In genomic region chr1:3775498-3776230, GRCh38 we compare ENCODE assay signal across 1 cellular context.
A peak's percentile ranks its signal among the peaks of the same experiment; 100 is the strongest.
TF ChIP-seq lines count a peak whose summit lies in the region.

No MANE protein-coding gene starts in this region.

TF ChIP-seq in A549, 52 proteins besides CTCF, POLR2A, EP300 and RAD21 (continued from another document):
- TF ChIP-seq, protein P1, sequence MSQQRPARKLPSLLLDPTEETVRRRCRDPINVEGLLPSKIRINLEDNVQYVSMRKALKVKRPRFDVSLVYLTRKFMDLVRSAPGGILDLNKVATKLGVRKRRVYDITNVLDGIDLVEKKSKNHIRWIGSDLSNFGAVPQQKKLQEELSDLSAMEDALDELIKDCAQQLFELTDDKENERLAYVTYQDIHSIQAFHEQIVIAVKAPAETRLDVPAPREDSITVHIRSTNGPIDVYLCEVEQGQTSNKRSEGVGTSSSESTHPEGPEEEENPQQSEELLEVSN (IDR thresholded peaks at IDR 0.05; ENCODE audit: borderline replicate concordance, low read depth) = peak; percentile 46; the same call in 1 of the 2 replicates
- TF ChIP-seq PHF8 (IDR thresholded peaks at IDR 0.05; ENCODE audit: borderline replicate concordance, low read depth) (no peak), MAZ (IDR thresholded peaks at IDR 0.05; ENCODE audit: borderline replicate concordance, low read depth, low read length) (no peak), ZNF302 (CRISPR knock-in tag; IDR thresholded peaks at IDR 0.05) (no peak)
TF ChIP-seq in A549: peak in this region for 2.
